In the genomic region with DNA sequence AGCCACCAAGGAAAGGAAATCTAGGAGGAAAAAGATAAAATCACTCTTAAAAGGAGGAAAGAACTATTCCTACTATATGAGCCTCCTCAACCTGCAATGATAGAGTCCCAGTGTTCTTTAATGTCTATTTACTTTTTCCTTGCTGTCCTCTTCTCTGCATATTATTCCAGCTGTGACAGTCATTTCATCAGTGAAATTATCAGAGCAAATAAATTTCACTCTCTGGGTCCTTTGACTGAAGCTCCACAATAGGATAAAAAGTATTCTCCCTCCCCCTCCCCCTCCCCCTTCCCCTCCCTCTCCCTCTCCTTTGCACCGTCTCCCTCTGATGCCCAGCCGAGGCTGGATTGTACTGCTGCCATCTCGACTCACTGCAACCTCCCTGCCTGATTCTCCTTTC, we compare ENCODE assay signal across 31 cellular contexts.
"Had no signal": no experiment of that assay in that cellular context is flagged by ENCODE, and none has a peak within 500 bp of the region (broad histone marks: within the 10 kb centered on the region; RNA-seq: fewer than 3 reads in every experiment).

No MANE protein-coding gene starts in this region.

- H3K27ac ChIP-seq: ascending aorta, breast epithelium, cardiac muscle cell, colonic mucosa, esophagus squamous epithelium, gastroesophageal sphincter, heart right ventricle, VCaP had no signal

- DNase-seq: activated CD4-positive, alpha-beta memory T cell treated with anti-CD3 and anti-CD28 coated beads, Interleukin-2, amount 10 ng/mL, durations not matched to agents 7 days and 5 days; activated CD4-positive, alpha-beta T cell treated with anti-CD3 and anti-CD28 coated beads for 1 hour; activated CD4-positive, alpha-beta T cell treated with anti-CD3 and anti-CD28 coated beads for 4 hours; activated CD4-positive, alpha-beta T cell treated with anti-CD3 and anti-CD28 coated beads, Interleukin-2, amount 10 ng/mL, durations not matched to agents 7 days and 5 days; activated CD4-positive, alpha-beta T cell treated with anti-CD3 and anti-CD28 coated beads, Interleukin-2, amount 50 U/mL, for 4 hours; activated CD8-positive, alpha-beta memory T cell treated with anti-CD3 and anti-CD28 coated beads, Interleukin-2, amount 50 U/mL, for 48 hours; activated gamma-delta T cell; activated naive CD4-positive, alpha-beta T cell; activated naive CD4-positive, alpha-beta T cell treated with anti-CD3 and anti-CD28 coated beads, Interleukin-2, amount 10 ng/mL, durations not matched to agents 7 days and 5 days; activated naive CD8-positive, alpha-beta T cell treated with anti-CD3 and anti-CD28 coated beads, Interleukin-2, amount 10 ng/mL, durations not matched to agents 7 days and 5 days; activated T-cell treated with anti-CD3 and anti-CD28 coated beads for 4 hours; activated T-cell treated with anti-CD3 and anti-CD28 coated beads, Interleukin-2, amount 50 U/mL, for 24 hours; activated T-cell treated with anti-CD3 and anti-CD28 coated beads, Interleukin-2, amount 50 U/mL, for 72 hours; central memory CD4-positive, alpha-beta T cell; cerebellar nuclear complex; colonic mucosa; effector CD8-positive, alpha-beta T cell; esophagus squamous epithelium; foreskin melanocyte; heart right ventricle; T-helper 2 cell had no signal

- H3K27me3 Mint-ChIP-seq: activated naive CD4-positive, alpha-beta T cell treated with anti-CD3 and anti-CD28 coated beads, Interleukin-2, amount 10 ng/mL, durations not matched to agents 7 days and 5 days; activated T-cell treated with anti-CD3 and anti-CD28 coated beads, Interleukin-2, amount 50 U/mL, for 24 hours; brain had no signal

- H3K36me3 Mint-ChIP-seq: activated naive CD4-positive, alpha-beta T cell treated with anti-CD3 and anti-CD28 coated beads, Interleukin-2, amount 10 ng/mL, durations not matched to agents 7 days and 5 days; activated naive CD4-positive, alpha-beta T cell treated with anti-CD3 and anti-CD28 coated beads, Interleukin-2, amount 50 U/mL, for 72 hours; activated naive CD8-positive, alpha-beta T cell treated with anti-CD3 and anti-CD28 coated beads, Interleukin-2, amount 10 ng/mL, durations not matched to agents 7 days and 5 days; brain had no signal

- H3K4me3 Mint-ChIP-seq: activated CD4-positive, alpha-beta memory T cell treated with anti-CD3 and anti-CD28 coated beads, Interleukin-2, amount 10 ng/mL, durations not matched to agents 7 days and 5 days; activated CD4-positive, alpha-beta T cell treated with anti-CD3 and anti-CD28 coated beads, Interleukin-2, amount 10 ng/mL, durations not matched to agents 7 days and 5 days; activated naive CD4-positive, alpha-beta T cell treated with anti-CD3 and anti-CD28 coated beads, Interleukin-2, amount 10 ng/mL, durations not matched to agents 7 days and 5 days; activated naive CD8-positive, alpha-beta T cell treated with anti-CD3 and anti-CD28 coated beads, Interleukin-2, amount 10 ng/mL, durations not matched to agents 7 days and 5 days; activated T-cell treated with anti-CD3 and anti-CD28 coated beads, Interleukin-2, amount 50 U/mL, for 24 hours; activated T-cell treated with anti-CD3 and anti-CD28 coated beads, Interleukin-2, amount 50 U/mL, for 72 hours; brain; WTC11 had no signal

- H3K4me1 ChIP-seq: ascending aorta, breast epithelium, gastroesophageal sphincter had no signal

- H3K27ac Mint-ChIP-seq: activated CD4-positive, alpha-beta memory T cell treated with anti-CD3 and anti-CD28 coated beads, Interleukin-2, amount 10 ng/mL, durations not matched to agents 7 days and 5 days; activated CD4-positive, alpha-beta T cell treated with anti-CD3 and anti-CD28 coated beads, Interleukin-2, amount 10 ng/mL, durations not matched to agents 7 days and 5 days; activated naive CD4-positive, alpha-beta T cell treated with anti-CD3 and anti-CD28 coated beads, Interleukin-2, amount 10 ng/mL, durations not matched to agents 7 days and 5 days; activated naive CD4-positive, alpha-beta T cell treated with anti-CD3 and anti-CD28 coated beads, Interleukin-2, amount 50 U/mL, for 72 hours; activated naive CD8-positive, alpha-beta T cell treated with anti-CD3 and anti-CD28 coated beads, Interleukin-2, amount 10 ng/mL, durations not matched to agents 7 days and 5 days; activated T-cell treated with anti-CD3 and anti-CD28 coated beads, Interleukin-2, amount 50 U/mL, for 24 hours; activated T-cell treated with anti-CD3 and anti-CD28 coated beads, Interleukin-2, amount 50 U/mL, for 72 hours; brain; WTC11 had no signal

- ATAC-seq: activated naive CD4-positive, alpha-beta T cell treated with anti-CD3 and anti-CD28 coated beads, Interleukin-2, amount 50 U/mL, for 72 hours; activated T-cell treated with anti-CD3 and anti-CD28 coated beads, Interleukin-2, amount 50 U/mL, for 72 hours; gastroesophageal sphincter; heart right ventricle; WTC11 had no signal

- FAIRE-seq: endometrium, endothelial cell of umbilical vein had no signal

- H3K9me3 Mint-ChIP-seq: activated CD4-positive, alpha-beta memory T cell treated with anti-CD3 and anti-CD28 coated beads, Interleukin-2, amount 10 ng/mL, durations not matched to agents 7 days and 5 days; activated CD4-positive, alpha-beta T cell treated with anti-CD3 and anti-CD28 coated beads, Interleukin-2, amount 10 ng/mL, durations not matched to agents 7 days and 5 days; activated naive CD4-positive, alpha-beta T cell treated with anti-CD3 and anti-CD28 coated beads, Interleukin-2, amount 50 U/mL, for 72 hours; activated T-cell treated with anti-CD3 and anti-CD28 coated beads, Interleukin-2, amount 50 U/mL, for 24 hours had no signal

- H3K27me3 ChIP-seq: ascending aorta, breast epithelium, cardiac muscle cell, colonic mucosa, esophagus squamous epithelium, gastroesophageal sphincter, heart right ventricle had no signal

- H3K9me3 ChIP-seq: ascending aorta, breast epithelium, colonic mucosa, esophagus squamous epithelium, gastroesophageal sphincter, heart right ventricle had no signal

- H3K36me3 ChIP-seq: ascending aorta, breast epithelium, cardiac muscle cell, colonic mucosa, esophagus squamous epithelium, gastroesophageal sphincter, heart right ventricle had no signal

- H3K4me3 ChIP-seq: ascending aorta, breast epithelium, cardiac muscle cell, colonic mucosa, esophagus squamous epithelium, gastroesophageal sphincter, heart right ventricle had no signal
